ENCODE assay signal across 11 cellular contexts in genomic region chr6:20031342-20031741, GRCh38.
"Had no signal": no experiment of that assay in that cellular context is flagged by ENCODE, and none has a peak within 500 bp of the region (broad histone marks: within the 10 kb centered on the region; RNA-seq: fewer than 3 reads in every experiment).

No MANE protein-coding gene starts in this region.

- H3K27ac ChIP-seq: GM23248 had no signal

- ATAC-seq: HCT116 had no signal

- H3K9ac ChIP-seq: GM23248 had no signal

- DNase-seq: GM23248, GOT3, H7, H9, HCEC 1CT, HFFc6 had no signal

- H3K36me3 ChIP-seq: HAP-1 had no signal

- H3K4me3 ChIP-seq: GM23248, GM23338, HAP-1 had no signal

- FAIRE-seq: H1, H54 had no signal

- H3K4me2 ChIP-seq: GM23338 had no signal

- H3K9me3 ChIP-seq: HAP-1 had no signal

- H3K4me1 ChIP-seq: HAP-1 had no signal

- H2AFZ ChIP-seq: GM23248, GM23338 had no signal
